In the genomic region with DNA sequence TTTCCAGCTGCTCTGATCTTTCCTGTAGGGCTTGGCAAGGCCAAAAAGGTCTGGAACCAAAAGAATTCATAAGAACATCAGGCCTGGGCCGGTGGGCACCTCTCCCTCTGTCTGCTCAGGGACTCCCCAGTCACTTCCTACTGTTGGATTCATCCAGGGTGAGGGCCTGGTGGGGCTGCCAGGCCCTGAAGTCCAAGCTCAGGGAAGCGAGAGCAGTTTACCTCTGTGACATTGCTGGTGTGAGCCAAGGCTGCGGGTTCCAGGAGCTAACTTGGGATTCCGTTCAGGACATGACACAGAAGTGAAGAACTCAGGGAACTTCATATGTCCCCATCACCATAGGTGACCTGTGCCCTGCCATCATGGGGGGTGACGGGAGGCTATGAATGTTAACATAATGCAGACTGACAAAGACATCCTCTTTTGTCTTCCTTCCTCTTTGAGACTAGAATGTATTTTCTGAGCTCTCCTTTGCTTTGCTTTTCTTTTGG, we compare ENCODE assay signal across 7 cellular contexts.
DNase-seq lines count a peak whose midpoint lies in the region; ATAC-seq and TF ChIP-seq lines count a peak whose summit lies in the region.

No MANE protein-coding gene starts in this region.

- ATAC-seq in activated B cell treated with CpG ODN at 0.5 μM for 24 hours (ENCODE audit: low read depth) (peak; percentile 9), right lobe of liver (peak in 2 of 4 donors; percentile 1 to 6), esophagus mucosa (no peak)

- 71% methylated on average over 3 of the region's 5 CpGs for WGBS in right lobe of liver (ENCODE audit: insufficient coverage, low coverage, low lambda C conversion rate, missing lambda C conversion rate)

- H3K4me1 ChIP-seq in right lobe of liver: peaks cover 0 to 17% (median 3%) of the 10 kb centered on the region in 4 donors

- H3K27me3 Mint-ChIP-seq in activated B cell treated with CpG ODN at 0.5 μM for 24 hours: no peaks in the 10 kb centered on the region

- H3K27ac ChIP-seq in right lobe of liver: peak overlapping the region; percentile 24 to 82 (median 67)
- H3K27ac ChIP-seq in substantia nigra (ENCODE audit: low read depth, low read length, poor library complexity, severe bottlenecking): peak overlapping the region; percentile 80

- no peaks in the 10 kb centered on the region for H3K9me3 ChIP-seq in right lobe of liver

- peaks cover 43% of the 10 kb centered on the region for H3K4me1 Mint-ChIP-seq in activated B cell treated with CpG ODN at 0.5 μM for 24 hours

- in situ Hi-C loops in KBM-7 (cut with MboI; ENCODE audit: low pct_unique_long_range_greater_than_20kb, low sequenced_read_pairs): loop anchor here (25.0 kb wide), 1 partner anchor 221 kb away; no protein-coding TSS in a partner anchor

- peak overlapping the region in 1 of 3 donors; percentile 58 for H3K4me3 ChIP-seq in right lobe of liver

- H3K36me3 Mint-ChIP-seq in activated B cell treated with CpG ODN at 0.5 μM for 24 hours (ENCODE audit: low read depth): peaks cover 2% of the 10 kb centered on the region

- intact Hi-C loops in activated B cell treated with CpG ODN at 0.5 μM for 24 hours (cut with micrococcal nuclease) (loop anchor here (1.0 kb wide), 1 partner anchor 18 kb away; no protein-coding TSS in a partner anchor), right lobe of liver (cut with DNase I) (no loop called here)

- no peak for TF ChIP-seq CTCF in activated B cell treated with CpG ODN at 0.5 μM for 24 hours (IDR thresholded peaks at IDR 0.05)
- TF ChIP-seq CTCF in right lobe of liver (IDR thresholded peaks at IDR 0.05): no peak

- peak; percentile 58 for DNase-seq in KBM-7
- no peak for DNase-seq in activated B cell treated with CpG ODN at 0.5 μM for 24 hours
- DNase-seq in right lobe of liver: no peak
- DNase-seq in substantia nigra (lab: John Stamatoyannopoulos, UW): peak in 8 of 49 donors; percentile 26 to 67 (median 42)
- no peak for DNase-seq in NCI-H524 treated with DMSO at 0.1 percent for 48 hours (lab: John Stamatoyannopoulos, UW)
- no peak for DNase-seq in DMS114 treated with DMSO at 0.1 percent for 48 hours (lab: John Stamatoyannopoulos, UW; ENCODE audit: unreplicated experiment)

- H3K36me3 ChIP-seq in right lobe of liver: no peaks in the 10 kb centered on the region

- H3K27me3 ChIP-seq in right lobe of liver: no peaks in the 10 kb centered on the region

- POLR2A ChIA-PET in activated B cell treated with CpG ODN at 0.5 μM for 24 hours (lab: Charles Lee): interaction anchor here (0.7 to 8.3 kb wide), 23 partner anchors 7 to 369 kb away, joined by 3 to 276 read pairs (median 6); a partner anchor contains a TSS

- TF ChIP-seq POLR2A in right lobe of liver (IDR thresholded peaks at IDR 0.05): no peak

- peak overlapping the region; percentile 76 for H3K4me3 Mint-ChIP-seq in activated B cell treated with CpG ODN at 0.5 μM for 24 hours

- H3K9me3 Mint-ChIP-seq in activated B cell treated with CpG ODN at 0.5 μM for 24 hours: no peaks in the 10 kb centered on the region

- H3K27ac Mint-ChIP-seq in activated B cell treated with CpG ODN at 0.5 μM for 24 hours: peak overlapping the region; percentile 94

- CTCF ChIA-PET in activated B cell treated with CpG ODN at 0.5 μM for 24 hours (lab: Charles Lee): interaction anchor here (0.9 to 3.3 kb wide), 10 partner anchors 10 to 272 kb away, joined by 3 to 25 read pairs (median 8); a partner anchor contains a TSS
